Comparison of ENCODE assay signal across 8 cellular contexts in the genomic region with DNA sequence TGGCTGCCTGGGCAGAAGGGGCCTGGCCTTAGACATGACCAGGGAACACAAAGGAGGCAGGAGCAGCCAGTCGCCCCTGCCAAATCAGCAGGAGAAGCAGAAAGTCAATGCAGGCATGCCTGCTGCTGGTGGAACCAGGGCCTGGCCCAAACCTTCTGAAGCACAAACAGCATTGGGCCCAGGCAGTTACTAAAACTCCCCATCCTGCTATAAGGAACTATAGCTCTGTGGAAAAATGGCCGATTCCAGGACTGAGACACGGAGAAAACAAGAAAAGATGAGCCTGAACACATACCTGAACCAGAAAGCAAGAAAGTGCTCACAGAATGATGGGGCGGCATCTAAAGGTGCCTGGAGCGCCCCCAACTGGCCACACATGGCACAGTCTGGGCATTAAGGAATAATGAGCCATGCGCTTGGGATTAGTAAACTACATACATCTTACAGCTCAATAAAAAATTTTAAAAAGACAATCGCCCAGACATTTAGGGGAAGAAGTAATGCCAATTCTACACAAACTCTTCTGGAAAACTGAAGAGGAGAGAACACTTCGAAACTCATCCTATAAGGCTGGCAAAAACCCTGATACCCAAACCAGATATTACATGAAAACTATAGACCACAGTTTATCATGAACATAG. TPM values are rescaled to one million over a fixed set of nuclear protein-coding genes. Genes with fewer than 3 reads are reported as not detected.
A peak's percentile ranks its signal among the peaks of the same experiment; 100 is the strongest.
DNase-seq lines count a peak whose midpoint lies in the region; ATAC-seq and TF ChIP-seq lines count a peak whose summit lies in the region.
"Not testable (repeated sequence)": the region's sequence is repeated elsewhere in the genome, so short reads cannot be mapped to it uniquely, and the experiment has no call there.

No MANE protein-coding gene starts in this region.

- H3K9me3 Mint-ChIP-seq in CD4-positive, alpha-beta T cell; activated CD4-positive, alpha-beta T cell treated with anti-CD3 and anti-CD28 coated beads, Interleukin-2, amount 10 ng/mL, durations not matched to agents 24 days and 14 days; naive thymus-derived CD8-positive, alpha-beta T cell; stimulated activated naive CD8-positive, alpha-beta T cell treated with anti-CD3 and anti-CD28 coated beads, Interleukin-15, Interleukin-2, amounts not matched to agents 100 ng/mL and 50 ng/mL, for 24 hours: not testable (repeated sequence)

- POLR2A ChIA-PET in CD4-positive, alpha-beta T cell (lab: Charles Lee); HCT116 (lab: Charles Lee): not testable (repeated sequence)
- POLR2A ChIA-PET in naive thymus-derived CD8-positive, alpha-beta T cell (lab: Charles Lee): interaction anchor here (1.4 kb wide), 1 partner anchor 18 kb away, joined by 4 read pairs; no protein-coding TSS in a partner anchor

- TF ChIP-seq RAD21 in HCT116 (IDR thresholded peaks at IDR 0.05; ENCODE audit: low read depth): peak; percentile 15; the same call in 1 of the 2 replicates

- not testable (repeated sequence) for H3K36me3 ChIP-seq in HCT116 (ENCODE audit: control insufficient read depth in 1 of 2, insufficient read depth in 2 of 2, low read length in 2 of 2); OCI-LY3 (replicated peaks; ENCODE audit: low read depth, low read length)

- H3K36me3 Mint-ChIP-seq in CD4-positive, alpha-beta T cell (ENCODE audit: low read depth): peaks cover 12% of the 10 kb centered on the region
- H3K36me3 Mint-ChIP-seq in activated CD4-positive, alpha-beta T cell treated with anti-CD3 and anti-CD28 coated beads, Interleukin-2, amount 10 ng/mL, durations not matched to agents 24 days and 14 days (ENCODE audit: low read depth); naive thymus-derived CD8-positive, alpha-beta T cell; stimulated activated naive CD8-positive, alpha-beta T cell treated with anti-CD3 and anti-CD28 coated beads, Interleukin-15, Interleukin-2, amounts not matched to agents 100 ng/mL and 50 ng/mL, for 24 hours (ENCODE audit: low read depth): not testable (repeated sequence)

- not testable (repeated sequence) for H3K27me3 Mint-ChIP-seq in CD4-positive, alpha-beta T cell; activated CD4-positive, alpha-beta T cell treated with anti-CD3 and anti-CD28 coated beads, Interleukin-2, amount 10 ng/mL, durations not matched to agents 24 days and 14 days; naive thymus-derived CD8-positive, alpha-beta T cell; stimulated activated naive CD8-positive, alpha-beta T cell treated with anti-CD3 and anti-CD28 coated beads, Interleukin-15, Interleukin-2, amounts not matched to agents 100 ng/mL and 50 ng/mL, for 24 hours

- peak; percentile 25 for ATAC-seq in CD4-positive, alpha-beta T cell (ENCODE audit: poor library complexity)
- ATAC-seq in HCT116: peak; percentile 35
- ATAC-seq in naive thymus-derived CD8-positive, alpha-beta T cell: not testable (repeated sequence)

- H3K27ac ChIP-seq in CD4-positive, alpha-beta T cell (ENCODE audit: low read depth, low read length); HCT116 (ENCODE audit: low read depth, low read length); OCI-LY3 (ENCODE audit: low read length): not testable (repeated sequence)

- not testable (repeated sequence) for H3K27me3 ChIP-seq in CD4-positive, alpha-beta T cell (ENCODE audit: control insufficient read depth, insufficient read depth, low read length); HCT116 (ENCODE audit: insufficient read depth, low read length); OCI-LY3 (ENCODE audit: low read depth, low read length)

- not testable (repeated sequence) for TF ChIP-seq POLR2A in HCT116 (IDR thresholded peaks at IDR 0.05; ENCODE audit: borderline replicate concordance, extremely low read depth, insufficient read depth, insufficient read length)

- not testable (repeated sequence) for H3K79me2 ChIP-seq in HCT116 (ENCODE audit: insufficient read depth, low read length); OCI-LY3 (ENCODE audit: low read length)

- in situ Hi-C loops in astrocyte of the spinal cord (cut with HindIII; ENCODE audit: low sequenced_read_pairs): not testable (repeated sequence)

- H3K9ac ChIP-seq in HCT116 (ENCODE audit: low read length); OCI-LY3 (ENCODE audit: low read length): not testable (repeated sequence)

- not testable (repeated sequence) for BruUV-seq in HCT116 (replicated peaks; lab: Mats Ljungman, UMichigan)

- CTCF ChIA-PET in CD4-positive, alpha-beta T cell (lab: Charles Lee): interaction anchor here (0.6 kb wide), 2 partner anchors 11 to 73 kb away, joined by 3 to 4 read pairs; no protein-coding TSS in a partner anchor
- CTCF ChIA-PET in HCT116 (lab: Charles Lee): interaction anchor here (0.7 to 1.3 kb wide), 2 partner anchors 18 to 161 kb away, joined by 3 to 4 read pairs; no protein-coding TSS in a partner anchor

- peaks cover 43% of the 10 kb centered on the region for H3K4me1 Mint-ChIP-seq in CD4-positive, alpha-beta T cell (ENCODE audit: low read depth)
- peaks cover 32% of the 10 kb centered on the region for H3K4me1 Mint-ChIP-seq in activated CD4-positive, alpha-beta T cell treated with anti-CD3 and anti-CD28 coated beads, Interleukin-2, amount 10 ng/mL, durations not matched to agents 24 days and 14 days
- peaks cover 19 to 49% (median 44%) of the 10 kb centered on the region in 4 donors for H3K4me1 Mint-ChIP-seq in naive thymus-derived CD8-positive, alpha-beta T cell
- H3K4me1 Mint-ChIP-seq in stimulated activated naive CD8-positive, alpha-beta T cell treated with anti-CD3 and anti-CD28 coated beads, Interleukin-15, Interleukin-2, amounts not matched to agents 100 ng/mL and 50 ng/mL, for 24 hours (ENCODE audit: low read depth): peaks cover 43% of the 10 kb centered on the region

- H3K4me1 ChIP-seq in HCT116 (ENCODE audit: control insufficient read depth in 1 of 2, insufficient read depth in 2 of 2, low read length in 2 of 2) (peaks cover 5 to 24% of the 10 kb centered on the region in 2 experiments), OCI-LY3 (ENCODE audit: low read length) (peaks cover 15% of the 10 kb centered on the region)

- H3K4me2 ChIP-seq in HCT116 (ENCODE audit: low read length): peak overlapping the region; percentile 95; the same call in 1 of the 2 replicates
- 0 out of 2 replicates have a peak overlapping the region, but pooled peaks have one; percentile 12 for H3K4me2 ChIP-seq in OCI-LY3 (ENCODE audit: low read length)

- not testable (repeated sequence) for H4K20me1 ChIP-seq in HCT116 (ENCODE audit: insufficient read depth); OCI-LY3 (ENCODE audit: insufficient read depth, low read length)

- H3K9me2 ChIP-seq in HCT116 (ENCODE audit: insufficient read depth): not testable (repeated sequence)

- intact Hi-C loops in CD4-positive, alpha-beta T cell (cut with DNase I, micrococcal nuclease): loop anchor here in 1 of 2 experiments (2.0 kb wide), 1 partner anchor 19 kb away; no protein-coding TSS in a partner anchor
- intact Hi-C loops in HCT116 (cut with micrococcal nuclease); activated CD4-positive, alpha-beta T cell treated with anti-CD3 and anti-CD28 coated beads, Interleukin-2, amount 10 ng/mL, durations not matched to agents 24 days and 14 days (cut with micrococcal nuclease): not testable (repeated sequence)

- H2AFZ ChIP-seq in HCT116 (ENCODE audit: low read depth, low read length, poor library complexity, severe bottlenecking); OCI-LY3 (ENCODE audit: low read depth, low read length): not testable (repeated sequence)

- DNase-seq in CD4-positive, alpha-beta T cell: peak in 2 of 10 experiments; percentile 32 to 38
- not testable (repeated sequence) for DNase-seq in HCT116 (ENCODE audit: low read depth, low spot score); astrocyte of the spinal cord (ENCODE audit: low read depth, low spot score); foreskin fibroblast
- peak; percentile 83 for DNase-seq in activated CD4-positive, alpha-beta T cell treated with anti-CD3 and anti-CD28 coated beads, Interleukin-2, amount 10 ng/mL, durations not matched to agents 24 days and 14 days
- peak in 5 of 10 donors; percentile 29 to 43 (median 34) for DNase-seq in naive thymus-derived CD8-positive, alpha-beta T cell

- not testable (repeated sequence) for H3K4me3 ChIP-seq in HCT116 (replicated peaks in 1 of 2; ENCODE audit: low read depth in 1 of 2, low read length in 2 of 2); OCI-LY3 (ENCODE audit: low read length); astrocyte of the spinal cord (ENCODE audit: low read depth, low read length); foreskin fibroblast (ENCODE audit: low read depth in 1 of 2, low read length in 2 of 2)

- H3K27ac Mint-ChIP-seq in CD4-positive, alpha-beta T cell: peak overlapping the region; percentile 75
- not testable (repeated sequence) for H3K27ac Mint-ChIP-seq in activated CD4-positive, alpha-beta T cell treated with anti-CD3 and anti-CD28 coated beads, Interleukin-2, amount 10 ng/mL, durations not matched to agents 24 days and 14 days; stimulated activated naive CD8-positive, alpha-beta T cell treated with anti-CD3 and anti-CD28 coated beads, Interleukin-15, Interleukin-2, amounts not matched to agents 100 ng/mL and 50 ng/mL, for 24 hours
- H3K27ac Mint-ChIP-seq in naive thymus-derived CD8-positive, alpha-beta T cell: peak overlapping the region in 8 of 10 donors; percentile 15 to 72 (median 35)

- TF ChIP-seq CTCF in CD4-positive, alpha-beta T cell (IDR thresholded peaks at IDR 0.05): peak; percentile 52
- peak; percentile 23 to 74 (median 53); a peak in 4 of 6 replicates for TF ChIP-seq CTCF in HCT116 (IDR thresholded peaks at IDR 0.05 in 2 of 3, conservative IDR thresholded peaks at IDR 0.05 in 1 of 3; ENCODE audit: borderline replicate concordance in 1 of 3, insufficient read depth in 1 of 3, low read depth in 2 of 3, low read length in 2 of 3)
- TF ChIP-seq CTCF in OCI-LY3 (IDR thresholded peaks at IDR 0.05; ENCODE audit: low read depth, low read length): peak; percentile 61
- peak; percentile 54 for TF ChIP-seq CTCF in astrocyte of the spinal cord (IDR thresholded peaks at IDR 0.05; ENCODE audit: low read depth, low read length)
- peak; percentile 59 for TF ChIP-seq CTCF in foreskin fibroblast (IDR thresholded peaks at IDR 0.05; ENCODE audit: low read depth, low read length)

- RAD21 ChIA-PET in HCT116 (lab: Charles Lee; ENCODE audit: low non-redundant PET in 1 of 2, low total read pairs in 2 of 2, uncharacterized antibody in 2 of 2, unreplicated experiment in 2 of 2): not testable (repeated sequence)

- H3K9me3 ChIP-seq in CD4-positive, alpha-beta T cell (ENCODE audit: control insufficient read depth, low read length); HCT116 (ENCODE audit: control insufficient read depth in 1 of 2, insufficient read depth in 1 of 2, low read depth in 1 of 2, low read length in 2 of 2); OCI-LY3 (ENCODE audit: insufficient read depth, low read length): not testable (repeated sequence)

- H3K4me3 Mint-ChIP-seq in CD4-positive, alpha-beta T cell: peak overlapping the region; percentile 89
- H3K4me3 Mint-ChIP-seq in activated CD4-positive, alpha-beta T cell treated with anti-CD3 and anti-CD28 coated beads, Interleukin-2, amount 10 ng/mL, durations not matched to agents 24 days and 14 days: peak overlapping the region; percentile 97
- peak overlapping the region; percentile 86 to 94 (median 92) for H3K4me3 Mint-ChIP-seq in naive thymus-derived CD8-positive, alpha-beta T cell
- peak overlapping the region; percentile 91 for H3K4me3 Mint-ChIP-seq in stimulated activated naive CD8-positive, alpha-beta T cell treated with anti-CD3 and anti-CD28 coated beads, Interleukin-15, Interleukin-2, amounts not matched to agents 100 ng/mL and 50 ng/mL, for 24 hours

RNA-seq across cellular contexts. Expression of a gene that starts 2.3 kb away (rescaled TPM):
- 10 to 100 TPM; 29.1 to 31.2 TPM for total RNA-seq in CD4-positive, alpha-beta T cell
- total RNA-seq in HCT116 (2021; ENCODE audit: unreplicated experiment): 44.9 TPM
- 40.2 and 51.1 TPM in 2 replicates for polyA plus RNA-seq in HCT116 (2012)
- total RNA-seq in activated CD4-positive, alpha-beta T cell treated with anti-CD3 and anti-CD28 coated beads, Interleukin-2, amount 10 ng/mL, durations not matched to agents 24 days and 14 days: 37.2 TPM in 2 replicates
- 10 to 100 TPM; 36.1 to 38.9 TPM for total RNA-seq in naive thymus-derived CD8-positive, alpha-beta T cell
- 100 to 1,000 TPM; 104 to 144 (median 124) TPM for polyA plus RNA-seq in naive thymus-derived CD8-positive, alpha-beta T cell

RNA-seq across cellular contexts. Expression of a gene that starts 49.4 kb away (rescaled TPM):
- total RNA-seq in CD4-positive, alpha-beta T cell: under 1 TPM; 0.36 to 0.50 TPM
- 19.0 TPM for total RNA-seq in HCT116 (2021; ENCODE audit: unreplicated experiment)
- polyA plus RNA-seq in HCT116 (2012): 20.5 and 27.1 TPM in 2 replicates
- 1.6 and 1.7 TPM in 2 replicates for total RNA-seq in activated CD4-positive, alpha-beta T cell treated with anti-CD3 and anti-CD28 coated beads, Interleukin-2, amount 10 ng/mL, durations not matched to agents 24 days and 14 days
- 1 to 10 TPM; 5.0 to 5.1 TPM for total RNA-seq in naive thymus-derived CD8-positive, alpha-beta T cell
- polyA plus RNA-seq in naive thymus-derived CD8-positive, alpha-beta T cell: 1 to 10 TPM; 4.3 to 5.6 (median 4.7) TPM
